18 cellular contexts compared by ENCODE assay signal in the genomic region with DNA sequence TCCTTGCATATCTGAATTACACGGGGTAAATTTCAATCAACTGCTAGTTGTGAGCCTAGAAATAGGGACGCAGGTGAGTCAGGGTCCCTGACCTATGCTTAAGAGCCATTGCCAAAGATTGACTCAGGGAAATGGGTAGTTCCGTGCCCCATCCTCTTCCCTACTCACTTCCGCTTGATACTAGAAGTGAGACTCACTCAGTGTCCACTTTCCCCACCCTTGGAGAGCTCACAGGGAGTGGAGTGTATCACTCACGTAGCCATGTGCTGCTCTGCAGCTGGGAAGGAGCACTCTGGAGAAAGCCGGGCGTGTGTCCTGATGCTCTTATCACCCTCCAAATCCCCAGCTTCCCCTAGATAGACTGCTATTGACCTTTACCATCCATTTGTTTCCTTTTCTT. TPM values are rescaled to one million over a fixed set of nuclear protein-coding genes. Genes with fewer than 3 reads are reported as not detected.
DNase-seq lines count a peak whose midpoint lies in the region; ATAC-seq and TF ChIP-seq lines count a peak whose summit lies in the region.
"Had no signal": no experiment of that assay in that cellular context is flagged by ENCODE, and none has a peak within 500 bp of the region (broad histone marks: within the 10 kb centered on the region; RNA-seq: fewer than 3 reads in every experiment).

No MANE protein-coding gene starts in this region.

- H3K27ac Mint-ChIP-seq in GM23338 = no peak overlapping the region
- H3K27ac Mint-ChIP-seq in nephron progenitor cell = peak overlapping the region; percentile 53
- H3K27ac Mint-ChIP-seq: CD4-positive, alpha-beta memory T cell had no signal

- H3K36me3 Mint-ChIP-seq in GM23338 (ENCODE audit: low read depth) = no peaks in the 10 kb centered on the region
- no peaks in the 10 kb centered on the region for H3K36me3 Mint-ChIP-seq in nephron progenitor cell (ENCODE audit: low read depth)
- H3K36me3 Mint-ChIP-seq: CD4-positive, alpha-beta memory T cell had no signal

- no peaks in the 10 kb centered on the region for H3K27me3 ChIP-seq in GM23338 (ENCODE audit: insufficient read depth)
- H3K27me3 ChIP-seq in brain microvascular endothelial cell (replicated peaks) = no peaks in the 10 kb centered on the region
- H3K27me3 ChIP-seq in tibial artery = peaks cover 0 to 17% of the 10 kb centered on the region in 2 donors
- no peaks in the 10 kb centered on the region for H3K27me3 ChIP-seq in mammary epithelial cell (ENCODE audit: insufficient read depth, low read length)

- H3K4me3 Mint-ChIP-seq in GM23338 (no peak overlapping the region), nephron progenitor cell (no peak overlapping the region)
- H3K4me3 Mint-ChIP-seq: CD4-positive, alpha-beta memory T cell had no signal

- no peaks in the 10 kb centered on the region; the same call in 2 of the 3 replicates for H3K4me1 Mint-ChIP-seq in GM23338
- H3K4me1 Mint-ChIP-seq in nephron progenitor cell = peaks cover 10% of the 10 kb centered on the region
- H3K4me1 Mint-ChIP-seq: CD4-positive, alpha-beta memory T cell had no signal

- intact Hi-C loops in tibial artery (cut with DNase I; ENCODE audit: low total_unique reads) = no loop called here
- intact Hi-C loops in mammary epithelial cell (cut with micrococcal nuclease) = no loop called here

- 90% methylated on average over 7 of the region's 7 CpGs for WGBS in mammary epithelial cell (ENCODE audit: low coverage, missing lambda C conversion rate)

- TF ChIP-seq CTCF in GM23338 (conservative IDR thresholded peaks at IDR 0.05; ENCODE audit: low read depth in 2 of 2) (no peak), nephron progenitor cell (IDR thresholded peaks at IDR 0.05) (no peak), brain microvascular endothelial cell (IDR thresholded peaks at IDR 0.05; ENCODE audit: low read depth, low read length, missing control alignments) (no peak), tibial artery (IDR thresholded peaks at IDR 0.05) (no peak), mammary epithelial cell (conservative IDR thresholded peaks at IDR 0.05 in 1 of 2, IDR thresholded peaks at IDR 0.05 in 1 of 2; ENCODE audit: extremely low read depth in 1 of 2, insufficient read depth in 1 of 2, low read depth in 1 of 2, low read length in 2 of 2) (no peak)

- peak overlapping the region; percentile 78 for H2AFZ ChIP-seq in GM23338
- H2AFZ ChIP-seq in mammary epithelial cell (ENCODE audit: low read depth, low read length) = no peak overlapping the region

- H3K4me2 ChIP-seq in GM23338 (no peak overlapping the region), mammary epithelial cell (ENCODE audit: insufficient read depth, low read depth, low read length) (no peak overlapping the region)
- H3K4me2 ChIP-seq: A549 had no signal

- no peaks in the 10 kb centered on the region for H3F3A ChIP-seq in GM23338 (replicated peaks; ENCODE audit: low read depth)

- no peaks in the 10 kb centered on the region for H3K36me3 ChIP-seq in GM23338 (ENCODE audit: insufficient read depth)
- no peaks in the 10 kb centered on the region for H3K36me3 ChIP-seq in brain microvascular endothelial cell (replicated peaks)
- H3K36me3 ChIP-seq in tibial artery = no peaks in the 10 kb centered on the region
- H3K36me3 ChIP-seq in mammary epithelial cell (ENCODE audit: insufficient read depth, low read length) = no peaks in the 10 kb centered on the region
- H3K36me3 ChIP-seq: BE2C, HAP-1 had no signal

- H3K4me3 ChIP-seq in GM23338 (no peak overlapping the region), brain microvascular endothelial cell (ENCODE audit: low read depth, low read length) (no peak overlapping the region), tibial artery (no peak overlapping the region), mammary epithelial cell (replicated peaks in 1 of 3; ENCODE audit: insufficient read depth in 1 of 3, low read depth in 2 of 3, low read length in 3 of 3) (no peak overlapping the region)
- H3K4me3 ChIP-seq: A549, HAP-1 had no signal

- H3K4me1 ChIP-seq in GM23338 (ENCODE audit: insufficient read depth) = no peaks in the 10 kb centered on the region
- H3K4me1 ChIP-seq in tibial artery = no peaks in the 10 kb centered on the region
- H3K4me1 ChIP-seq in mammary epithelial cell (ENCODE audit: insufficient read depth, low read length) = peaks cover 22% of the 10 kb centered on the region
- H3K4me1 ChIP-seq: BE2C, HAP-1 had no signal

- no TSS peak for BruUV-seq in mammary epithelial cell (replicated peaks; lab: Mats Ljungman, UMichigan)

- no peaks in the 10 kb centered on the region for H4K20me1 ChIP-seq in GM23338 (replicated peaks; ENCODE audit: insufficient read depth)
- H4K20me1 ChIP-seq in mammary epithelial cell (ENCODE audit: insufficient read depth, low read length) = no peaks in the 10 kb centered on the region

- H3K79me2 ChIP-seq in GM23338 (replicated peaks; ENCODE audit: insufficient read depth) (no peaks in the 10 kb centered on the region), mammary epithelial cell (ENCODE audit: insufficient read depth, low read length) (no peaks in the 10 kb centered on the region)

- no peaks in the 10 kb centered on the region for H3K9me2 ChIP-seq in GM23338 (ENCODE audit: insufficient read depth)

- no peak overlapping the region for H3K27ac ChIP-seq in GM23338 (ENCODE audit: low read depth)
- no peak overlapping the region for H3K27ac ChIP-seq in brain microvascular endothelial cell
- no peak overlapping the region for H3K27ac ChIP-seq in tibial artery
- H3K27ac ChIP-seq in mammary epithelial cell (ENCODE audit: insufficient read depth, low read depth, low read length) = no peak overlapping the region
- H3K27ac ChIP-seq: A549, C4-2B had no signal

- H3K9ac ChIP-seq in mammary epithelial cell (ENCODE audit: insufficient read depth, low read length) = no peak overlapping the region

- in situ Hi-C loops in brain microvascular endothelial cell (cut with HindIII; ENCODE audit: low pct_ligation_motif_present, low sequenced_read_pairs) (no loop called here), mammary epithelial cell (cut with MboI; ENCODE audit: low sequenced_read_pairs in 2 of 2) (no loop called here)

- H3K27me3 Mint-ChIP-seq in GM23338 (ENCODE audit: insufficient read depth, low read depth, poor library complexity) (peaks cover 6% of the 10 kb centered on the region), nephron progenitor cell (ENCODE audit: low read depth, poor library complexity) (peaks cover 16% of the 10 kb centered on the region)

- no peak for DNase-seq in GM23338 (ENCODE audit: low spot score)
- DNase-seq in amniotic epithelial cell (ENCODE audit: low read depth) = peak; percentile 21
- DNase-seq in globus pallidus (ENCODE audit: low spot score) = peak; percentile 11
- no peak for DNase-seq in nephron progenitor cell
- no peak for DNase-seq in brain microvascular endothelial cell
- DNase-seq in tibial artery = no peak
- DNase-seq in mammary epithelial cell = no peak
- DNase-seq: BE2C; CD4-positive, alpha-beta memory T cell; DMS79; EL; GDM1 had no signal

- dilution Hi-C loops in mammary epithelial cell (cut with HindIII; ENCODE audit: low sequenced_read_pairs) = loop anchor here (5.0 kb wide), 1 partner anchor 142 kb away; no protein-coding TSS in a partner anchor

- peaks cover 0 to 5% (median 4%) of the 10 kb centered on the region in 3 donors for H3K9me3 ChIP-seq in tibial artery
- H3K9me3 ChIP-seq in mammary epithelial cell (replicated peaks; ENCODE audit: insufficient read depth, low read length) = no peaks in the 10 kb centered on the region
- H3K9me3 ChIP-seq: HAP-1 had no signal

- no peaks in the 10 kb centered on the region for H3K9me3 Mint-ChIP-seq in GM23338
- peaks cover 6% of the 10 kb centered on the region for H3K9me3 Mint-ChIP-seq in nephron progenitor cell

- ATAC-seq in GM23338 = no peak

- CTCF ChIA-PET in mammary epithelial cell (lab: Charles Lee; ENCODE audit: low non-redundant PET) = no interaction called here

RNA-seq across cellular contexts. Expression of a gene that starts 0.5 kb away (rescaled TPM):
- not detected in 2 replicates for total RNA-seq in GM23338 (2014; rRNA removed; shearing (Covaris generic))
- not detected in 2 replicates for polyA plus RNA-seq in GM23338 (2016; fragmentation: Nextera tagmentation; extraction: Ambion mirVana)
- not detected for total RNA-seq in mammary epithelial cell
- not detected for polyA plus RNA-seq in mammary epithelial cell
- polyA minus RNA-seq in mammary epithelial cell = not detected
- total RNA-seq: CD4-positive, alpha-beta memory T cell; H1; HT1080 had no signal
- polyA plus RNA-seq: A549; AG04450; CD4-positive, alpha-beta memory T cell had no signal

RNA-seq across cellular contexts. Expression of a gene that starts 26.2 kb away (rescaled TPM):
- total RNA-seq in GM23338 (2014; rRNA removed; shearing (Covaris generic)) = not detected in 2 replicates
- polyA plus RNA-seq in GM23338 (2016; fragmentation: Nextera tagmentation; extraction: Ambion mirVana) (not detected in 2 replicates), mammary epithelial cell (not detected)
- total RNA-seq in mammary epithelial cell = not detected
- not detected for polyA minus RNA-seq in mammary epithelial cell
- total RNA-seq: CD4-positive, alpha-beta memory T cell; H1; HT1080 had no signal
- polyA plus RNA-seq: A549; AG04450; CD4-positive, alpha-beta memory T cell; H1 had no signal

Comparison
In these comparisons a context has a peak if more than half of its experiments do, and no peak if none do; other contexts are left out.
1. DNase-seq: peak in amniotic epithelial cell (single experiment) and globus pallidus (single experiment); none in GM23338 (single experiment), nephron progenitor cell (single experiment), brain microvascular endothelial cell (single experiment), tibial artery (0 of 2) and mammary epithelial cell (single experiment).